In the genomic region with DNA sequence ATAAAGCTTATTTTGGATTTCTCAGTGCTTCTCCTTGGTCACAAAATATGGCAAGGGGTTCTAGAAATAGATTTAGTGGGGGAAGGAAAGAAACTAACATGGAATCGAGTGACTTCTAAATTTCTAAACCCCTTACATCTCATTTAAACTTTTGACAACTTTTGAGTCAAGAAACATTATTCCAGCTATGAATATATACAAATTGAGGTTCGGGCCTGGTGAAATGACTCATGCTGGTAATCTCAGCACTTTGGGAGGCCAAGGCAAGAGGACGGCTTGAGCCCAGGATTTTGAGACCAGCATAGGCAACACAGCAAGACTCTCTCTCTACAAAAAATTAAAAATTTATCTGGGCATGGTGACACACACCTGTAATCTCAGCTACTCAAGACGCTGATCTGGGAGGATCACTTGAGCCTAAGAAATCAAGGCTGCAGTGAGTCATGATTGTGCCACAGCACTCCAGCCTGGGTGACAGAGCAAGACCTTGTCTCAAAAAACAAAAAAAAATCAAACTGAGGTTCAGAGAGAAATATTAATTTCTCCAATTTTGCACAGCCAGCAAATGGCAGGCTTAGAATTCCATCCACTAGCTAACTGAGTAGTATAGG, we compare ENCODE assay signal across 25 cellular contexts.
DNase-seq lines count a peak whose midpoint lies in the region; ATAC-seq, FAIRE-seq and TF ChIP-seq lines count a peak whose summit lies in the region.
"Had no signal": no experiment of that assay in that cellular context is flagged by ENCODE, and none has a peak within 500 bp of the region (broad histone marks: within the 10 kb centered on the region; RNA-seq: fewer than 3 reads in every experiment).

No MANE protein-coding gene starts in this region.

- no peak overlapping the region for H3K4me3 ChIP-seq in RWPE2 (ENCODE audit: severe bottlenecking)
- H3K4me3 ChIP-seq in esophagus (ENCODE audit: low read depth in 1 of 2, low read length in 2 of 2), result no peak overlapping the region
- H3K4me3 ChIP-seq in trophoblast cell (ENCODE audit: low read depth, low read length), result no peak overlapping the region
- no peak overlapping the region for H3K4me3 ChIP-seq in spleen
- H3K4me3 ChIP-seq: adrenal gland, right atrium auricular region, tibial artery had no signal

- intact Hi-C loops in spleen (cut with DNase I; ENCODE audit: low total_unique reads), result loop anchor here (10.0 kb wide), 1 partner anchor 123 kb away; a partner anchor contains a TSS

- no peak for TF ChIP-seq POLR2A in GM12892 (IDR thresholded peaks at IDR 0.05; ENCODE audit: low read depth, low read length)
- TF ChIP-seq POLR2A in spleen (IDR thresholded peaks at IDR 0.05), result no peak

- H3K27ac ChIP-seq in RWPE2 (ENCODE audit: poor library complexity, severe bottlenecking), result peak overlapping the region; percentile 90
- peak overlapping the region; percentile 21 to 24 for H3K27ac ChIP-seq in esophagus (ENCODE audit: low read depth in 2 of 2, low read length in 1 of 2)
- H3K27ac ChIP-seq in trophoblast cell (ENCODE audit: low read depth, low read length), result no peak overlapping the region
- H3K27ac ChIP-seq in spleen, result no peak overlapping the region
- H3K27ac ChIP-seq: parathyroid adenoma, tibial artery had no signal

- no peak overlapping the region for H3K9ac ChIP-seq in trophoblast cell (ENCODE audit: low read length)
- H3K9ac ChIP-seq: parathyroid adenoma had no signal

- no peak overlapping the region for H2AK5ac ChIP-seq in trophoblast cell (ENCODE audit: low read length)

- peak overlapping the region; percentile 44 for H4K91ac ChIP-seq in trophoblast cell (ENCODE audit: low read depth, low read length)

- no peak overlapping the region for H4K12ac ChIP-seq in trophoblast cell (ENCODE audit: low read depth, low read length)

- DNase-seq in GM12892 (ENCODE audit: insufficient read length) (no peak), RWPE2 (ENCODE audit: low spot score) (no peak), trophoblast cell (peak; percentile 42 to 48), NK-92 (lab: John Stamatoyannopoulos, UW; ENCODE audit: unreplicated experiment) (no peak), C1 segment of cervical spinal cord (lab: John Stamatoyannopoulos, UW) (no peak), iPS-NIHi7 (ENCODE audit: extremely low spot score) (no peak), spleen (no peak)
- DNase-seq: activated CD4-positive, alpha-beta T cell treated with anti-CD3 and anti-CD28 coated beads for 4 hours; activated naive CD4-positive, alpha-beta T cell treated with Interleukin-2 at 50 U/mL for 16 hours; activated T-cell treated with anti-CD3 and anti-CD28 coated beads, Interleukin-2, amount 50 U/mL, for 4 hours; CD4-positive, alpha-beta T cell; effector memory CD4-positive, alpha-beta T cell; midbrain; naive thymus-derived CD8-positive, alpha-beta T cell; NCI-H1436; NCI-H446 treated with DMSO at 0.1 percent for 48 hours; stimulated activated CD4-positive, alpha-beta T cell treated with anti-CD3 and anti-CD28 coated beads, Interleukin-12 subunit alpha, Interleukin-12 subunit beta, amount 100 ng/mL, for 4 hours; stimulated activated CD4-positive, alpha-beta T cell treated with anti-CD3 and anti-CD28 coated beads, Interleukin-4, amount 100 ng/mL, for 4 hours; stimulated activated naive CD4-positive, alpha-beta T cell; tibial artery had no signal

- H3K36me3 ChIP-seq in RWPE2 (ENCODE audit: low read depth) (no peaks in the 10 kb centered on the region), esophagus (ENCODE audit: control insufficient read depth in 2 of 2, insufficient read depth in 2 of 2, low read length in 1 of 2) (no peaks in the 10 kb centered on the region), trophoblast cell (ENCODE audit: control insufficient read depth in 1 of 2, insufficient read depth in 2 of 2, low read length in 2 of 2) (no peaks in the 10 kb centered on the region), spleen (no peaks in the 10 kb centered on the region)
- H3K36me3 ChIP-seq: adrenal gland, right atrium auricular region, tibial artery had no signal

- no peak overlapping the region for H3K4ac ChIP-seq in trophoblast cell (ENCODE audit: low read depth, low read length)

- peaks cover 2% of the 10 kb centered on the region for H3K79me1 ChIP-seq in trophoblast cell (ENCODE audit: low read length)

- H2AFZ ChIP-seq in trophoblast cell (ENCODE audit: insufficient read depth, low read length, poor library complexity), result no peak overlapping the region
- H2AFZ ChIP-seq: parathyroid adenoma had no signal

- no peak overlapping the region for H3K23ac ChIP-seq in trophoblast cell (ENCODE audit: low read length)

- H3K27me3 ChIP-seq in RWPE2 (ENCODE audit: insufficient read depth, poor library complexity, severe bottlenecking) (no peaks in the 10 kb centered on the region), esophagus (ENCODE audit: control insufficient read depth in 1 of 2, insufficient read depth in 2 of 2, low read length in 2 of 2) (no peaks in the 10 kb centered on the region), trophoblast cell (ENCODE audit: insufficient read depth, low read length) (no peaks in the 10 kb centered on the region), spleen (replicated peaks in 1 of 7) (no peaks in the 10 kb centered on the region)
- H3K27me3 ChIP-seq: adrenal gland, right atrium auricular region, tibial artery had no signal

- H2BK120ac ChIP-seq in trophoblast cell (ENCODE audit: insufficient read depth, low read length, poor library complexity), result no peak overlapping the region

- no peak for ATAC-seq in RWPE2 (ENCODE audit: low read depth)
- ATAC-seq: activated T-cell treated with anti-CD3 and anti-CD28 coated beads, Interleukin-2, amount 50 U/mL, for 4 hours; naive thymus-derived CD8-positive, alpha-beta T cell had no signal

- WGBS in esophagus, 2 donors, result 75 to 80% methylated on average over 4 of the region's 4 CpGs
- no CpG with 5 or more reads among the region's 4 CpGs for WGBS in trophoblast cell (ENCODE audit: extremely low coverage, insufficient coverage, insufficient read length)
- WGBS in spleen, 5 donors, result 83 to 94% (median 88%) methylated on average over 4 of the region's 4 CpGs

- no peak overlapping the region for H2BK5ac ChIP-seq in trophoblast cell (ENCODE audit: low read depth, low read length, poor library complexity)

- no peak overlapping the region for H3K18ac ChIP-seq in trophoblast cell (ENCODE audit: low read length)

- no peak overlapping the region for H3K4me2 ChIP-seq in trophoblast cell (ENCODE audit: low read length)

- FAIRE-seq in GM12892 (lab: Jason Lieb, UNC), result peak; percentile 14
- FAIRE-seq: colon had no signal

- no peak overlapping the region for H2BK12ac ChIP-seq in trophoblast cell (ENCODE audit: low read length)

- H3K9me3 ChIP-seq in RWPE2 (ENCODE audit: severe bottlenecking), result no peaks in the 10 kb centered on the region
- H3K9me3 ChIP-seq in esophagus (ENCODE audit: control insufficient read depth in 2 of 2, insufficient read depth in 1 of 2, low read depth in 1 of 2, low read length in 1 of 2), result no peaks in the 10 kb centered on the region
- H3K9me3 ChIP-seq in trophoblast cell (ENCODE audit: insufficient read depth, low read depth, low read length), result no peaks in the 10 kb centered on the region
- H3K9me3 ChIP-seq in spleen, result no peaks in the 10 kb centered on the region
- H3K9me3 ChIP-seq: adrenal gland, right atrium auricular region, tibial artery had no signal

- H3K4me1 ChIP-seq in RWPE2 (ENCODE audit: insufficient read depth, poor library complexity, severe bottlenecking) (peaks cover 28% of the 10 kb centered on the region), esophagus (ENCODE audit: control insufficient read depth in 2 of 2, insufficient read depth in 2 of 2, low read length in 1 of 2) (peaks cover 0 to 2% of the 10 kb centered on the region in 2 donors), trophoblast cell (ENCODE audit: control insufficient read depth in 1 of 2, insufficient read depth in 2 of 2, low read length in 2 of 2) (peaks cover 6 to 13% of the 10 kb centered on the region in 2 experiments), spleen (peaks cover 2 to 75% (median 31%) of the 10 kb centered on the region in 6 donors)
- H3K4me1 ChIP-seq: parathyroid adenoma had no signal

- TF ChIP-seq CTCF in RWPE2 (IDR thresholded peaks at IDR 0.05; ENCODE audit: poor library complexity, severe bottlenecking) (no peak), spleen (IDR thresholded peaks at IDR 0.05 in 8 of 11, conservative IDR thresholded peaks at IDR 0.05 in 3 of 11) (no peak)

- no peak overlapping the region for H4K8ac ChIP-seq in trophoblast cell (ENCODE audit: low read depth, low read length)

- no peaks in the 10 kb centered on the region for H3K79me2 ChIP-seq in trophoblast cell (ENCODE audit: control insufficient read depth, insufficient read depth, low read length, poor library complexity)
- H3K79me2 ChIP-seq: parathyroid adenoma had no signal

- H3K14ac ChIP-seq in trophoblast cell (ENCODE audit: low read length), result no peak overlapping the region

Comparison
In these comparisons a context has a peak if more than half of its experiments do, and no peak if none do; other contexts are left out.
1. DNase-seq: peak in trophoblast cell (2 of 2); none in GM12892 (single experiment), RWPE2 (single experiment), NK-92 (single experiment), C1 segment of cervical spinal cord (0 of 14), iPS-NIHi7 (single experiment) and spleen (single experiment).
2. H3K27ac ChIP-seq: peak in RWPE2 (single experiment) and esophagus (2 of 2); none in trophoblast cell (single experiment) and spleen (0 of 8).